In the genomic region with DNA sequence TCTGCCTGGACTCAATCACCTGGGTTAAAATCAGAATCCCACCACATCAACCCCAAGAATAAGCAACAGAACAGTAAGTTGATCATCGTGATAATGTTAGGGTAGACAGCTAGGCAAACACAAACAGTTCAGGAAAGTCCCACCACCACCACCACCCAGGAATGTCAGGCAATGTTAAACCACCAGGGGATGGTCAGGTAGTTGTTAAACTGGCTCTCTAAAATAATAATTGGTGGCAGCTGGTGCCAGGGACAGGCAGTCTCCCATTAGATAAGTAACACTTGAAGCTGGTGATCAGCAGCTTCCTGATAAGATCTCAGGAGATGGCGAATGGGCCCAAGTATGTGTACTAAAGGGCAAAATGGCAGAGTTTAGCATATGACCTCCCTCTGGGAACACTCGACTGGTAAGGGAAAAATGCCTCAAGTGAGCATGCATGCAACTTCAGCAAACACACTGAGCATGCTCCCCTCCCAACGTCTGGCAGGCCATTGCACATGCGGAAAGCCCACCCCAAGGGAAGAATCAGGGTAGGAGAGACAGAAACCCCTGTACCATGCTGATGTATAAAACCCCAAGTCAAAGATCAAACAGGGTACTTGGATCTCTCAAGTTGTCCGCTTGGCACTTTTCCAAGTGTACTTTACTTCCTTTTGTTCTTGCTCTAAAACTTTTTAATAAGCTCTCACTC, we compare ENCODE assay signal across 23 cellular contexts.
A peak's percentile ranks its signal among the peaks of the same experiment; 100 is the strongest.
DNase-seq lines count a peak whose midpoint lies in the region; ATAC-seq, FAIRE-seq and TF ChIP-seq lines count a peak whose summit lies in the region.
"Had no signal": no experiment of that assay in that cellular context is flagged by ENCODE, and none has a peak within 500 bp of the region (broad histone marks: within the 10 kb centered on the region; RNA-seq: fewer than 3 reads in every experiment).

No MANE protein-coding gene starts in this region.

- DNase-seq in DMS153 (lab: John Stamatoyannopoulos, UW) (peak; percentile 36), DMS153 treated with DMSO at 0.1 percent for 48 hours (lab: John Stamatoyannopoulos, UW; ENCODE audit: unreplicated experiment) (no peak), Calu3 (peak; percentile 17), K562 (ENCODE audit: extremely low read depth in 1 of 4, low spot score in 3 of 4) (no peak), NCI-H1436 treated with DMSO at 0.1 percent for 48 hours (lab: John Stamatoyannopoulos, UW) (no peak), type B pancreatic cell (ENCODE audit: extremely low spot score, unreplicated experiment) (no peak)
- DNase-seq: activated T-cell treated with anti-CD3 and anti-CD28 coated beads, Interleukin-2, amount 50 U/mL, for 48 hours; AML-193; effector memory CD8-positive, alpha-beta T cell; GOT3; Kasumi-1; mammary epithelial cell; NCI-H1092 treated with DMSO at 0.1 percent for 48 hours; NCI-H226; occipital lobe; retina; spleen; upper lobe of right lung had no signal

- 1% methylated on average over 6 of the region's 6 CpGs for WGBS in K562 (ENCODE audit: insufficient coverage, low coverage, missing lambda C conversion rate)

- intact Hi-C loops in Calu3 (cut with micrococcal nuclease; ENCODE audit: unreplicated experiment): no loop called here
- intact Hi-C loops in K562 (cut with micrococcal nuclease): no loop called here

- no peak for TF ChIP-seq RAD21 in K562 (CRISPR knock-in tag; conservative IDR thresholded peaks at IDR 0.05 in 1 of 2, IDR thresholded peaks at IDR 0.05 in 1 of 2)

- no peak for FAIRE-seq in K562 (lab: Jason Lieb, UNC)

- POLR2A ChIA-PET in K562 (lab: Yijun Ruan, JAX): no interaction called here

- TF ChIP-seq EP300 in K562 (IDR thresholded peaks at IDR 0.05; ENCODE audit: low read length): no peak

- ATAC-seq in HG03442 (IDR thresholded peaks at IDR 0.05; ENCODE audit: unreplicated experiment): peak; percentile 41
- ATAC-seq in K562: no peak
- no peak for ATAC-seq in GM19328 (IDR thresholded peaks at IDR 0.05; ENCODE audit: unreplicated experiment)
- ATAC-seq: activated CD4-positive, CD25-positive, alpha-beta regulatory T cell treated with anti-CD3 and anti-CD28 coated beads, Interleukin-2, amount 50 U/mL, for 24 hours; activated naive CD4-positive, alpha-beta T cell treated with anti-CD3 and anti-CD28 coated beads, Interleukin-2, amount 50 U/mL, for 72 hours; effector memory CD8-positive, alpha-beta T cell; upper lobe of right lung had no signal

- TF ChIP-seq CTCF in Calu3 (IDR thresholded peaks at IDR 0.05; ENCODE audit: unreplicated experiment): no peak
- no peak for TF ChIP-seq CTCF in K562 (IDR thresholded peaks at IDR 0.05 in 2 of 3, conservative IDR thresholded peaks at IDR 0.05 in 1 of 3; ENCODE audit: insufficient read depth in 2 of 3, low read depth in 1 of 3, low read length in 3 of 3)
- no peak for TF ChIP-seq CTCF in type B pancreatic cell (conservative IDR thresholded peaks at IDR 0.05)

- no peaks in the 10 kb centered on the region for H3K9me1 ChIP-seq in K562 (ENCODE audit: control insufficient read depth, insufficient read depth, low read length)

- no peaks in the 10 kb centered on the region for H3K79me2 ChIP-seq in K562 (ENCODE audit: control insufficient read depth, insufficient read depth, low read length)

- H3K27me3 ChIP-seq in K562 (ENCODE audit: control insufficient read depth in 2 of 2, insufficient read depth in 2 of 2, low read length in 2 of 2): peaks cover 2 to 5% of the 10 kb centered on the region in 2 experiments; a peak in 2 of 5 replicates
- H3K27me3 ChIP-seq: spleen, upper lobe of right lung had no signal

- no peak overlapping the region for H3K4me2 ChIP-seq in K562 (ENCODE audit: insufficient read depth, low read length)

- BruUV-seq in Calu3 (replicated peaks; lab: Mats Ljungman, UMichigan) (no TSS peak), K562 (replicated peaks; lab: Mats Ljungman, UMichigan) (no TSS peak)

- no peaks in the 10 kb centered on the region for H3K4me1 ChIP-seq in K562 (replicated peaks in 1 of 2; ENCODE audit: control insufficient read depth in 2 of 2, insufficient read depth in 2 of 2, low read length in 2 of 2)

- H3K27me3 Mint-ChIP-seq in Calu3 (ENCODE audit: unreplicated experiment): no peaks in the 10 kb centered on the region
- no peaks in the 10 kb centered on the region for H3K27me3 Mint-ChIP-seq in type B pancreatic cell
- H3K27me3 Mint-ChIP-seq: effector memory CD8-positive, alpha-beta T cell had no signal

- no peaks in the 10 kb centered on the region for H3K36me3 ChIP-seq in K562 (ENCODE audit: control insufficient read depth, insufficient read depth, low read length)
- H3K36me3 ChIP-seq: upper lobe of right lung had no signal

- H4K20me1 ChIP-seq in K562 (replicated peaks; ENCODE audit: control insufficient read depth, insufficient read depth, low read length): no peaks in the 10 kb centered on the region

- no peak for TF ChIP-seq POLR2A in K562 (conservative IDR thresholded peaks at IDR 0.05)

- CTCF ChIA-PET in Calu3 (lab: Charles Lee) (interaction anchor here (0.6 kb wide), 1 partner anchor 11 kb away, joined by 3 read pairs; no protein-coding TSS in a partner anchor), K562 (lab: Yijun Ruan, JAX; ENCODE audit: low intra/inter-chr PET ratio) (no interaction called here)

- H3K27ac ChIP-seq in K562 (ENCODE audit: extremely low read depth, low read depth, low read length): no peak overlapping the region
- H3K27ac ChIP-seq: 22Rv1, spleen, upper lobe of right lung had no signal

- peak overlapping the region; percentile 66 for H3K27ac Mint-ChIP-seq in Calu3 (ENCODE audit: unreplicated experiment)
- H3K27ac Mint-ChIP-seq in type B pancreatic cell: no peak overlapping the region
- H3K27ac Mint-ChIP-seq: activated naive CD4-positive, alpha-beta T cell treated with anti-CD3 and anti-CD28 coated beads, Interleukin-2, amount 50 U/mL, for 72 hours; effector memory CD8-positive, alpha-beta T cell had no signal

- H3K9me3 ChIP-seq in K562 (replicated peaks; ENCODE audit: control insufficient read depth, insufficient read depth, low read depth, low read length): no peaks in the 10 kb centered on the region
- H3K9me3 ChIP-seq: spleen, upper lobe of right lung had no signal

- no peak overlapping the region for H3K9ac ChIP-seq in K562 (ENCODE audit: insufficient read depth in 1 of 2, low read depth in 2 of 2, low read length in 2 of 2)

- H2AFZ ChIP-seq in K562 (ENCODE audit: low read depth, low read length): no peak overlapping the region

- no peak overlapping the region for H3K4me3 ChIP-seq in K562
- H3K4me3 ChIP-seq: spleen, upper lobe of right lung had no signal

- peaks cover 38% of the 10 kb centered on the region for H3K4me1 Mint-ChIP-seq in Calu3 (ENCODE audit: low read depth, unreplicated experiment)
- peaks cover 10% of the 10 kb centered on the region for H3K4me1 Mint-ChIP-seq in type B pancreatic cell (ENCODE audit: unreplicated experiment)

- H3K4me3 Mint-ChIP-seq in Calu3 (ENCODE audit: low read depth, unreplicated experiment) (no peak overlapping the region), type B pancreatic cell (no peak overlapping the region)
- H3K4me3 Mint-ChIP-seq: effector memory CD8-positive, alpha-beta T cell had no signal

- in situ Hi-C loops in K562 (cut with MboI): no loop called here

- H3K9me3 Mint-ChIP-seq in Calu3 (ENCODE audit: low read depth, unreplicated experiment): peaks cover 5% of the 10 kb centered on the region
- H3K9me3 Mint-ChIP-seq in type B pancreatic cell: peaks cover 13% of the 10 kb centered on the region
- H3K9me3 Mint-ChIP-seq: effector memory CD8-positive, alpha-beta T cell had no signal

- no peaks in the 10 kb centered on the region for H3K36me3 Mint-ChIP-seq in Calu3 (ENCODE audit: insufficient read depth, unreplicated experiment)
- no peaks in the 10 kb centered on the region for H3K36me3 Mint-ChIP-seq in type B pancreatic cell
- H3K36me3 Mint-ChIP-seq: activated naive CD4-positive, alpha-beta T cell treated with anti-CD3 and anti-CD28 coated beads, Interleukin-2, amount 50 U/mL, for 72 hours had no signal

TF ChIP-seq in K562, 482 proteins besides CTCF, POLR2A, EP300 and RAD21:
- TF ChIP-seq SNRNP70 (optimal IDR thresholded peaks at IDR 0.05; ENCODE audit: low read depth, low read length): no peak
- TF ChIP-seq KLF13 (tag; IDR thresholded peaks at IDR 0.05; ENCODE audit: borderline replicate concordance, low read depth): no peak
- no peak for TF ChIP-seq STAT5B (CRISPR knock-in tag; IDR thresholded peaks at IDR 0.05)
- peak; percentile 65 to 75 for TF ChIP-seq NRF1 (conservative IDR thresholded peaks at IDR 0.05 in 1 of 2, IDR thresholded peaks at IDR 0.05 in 1 of 2)
- TF ChIP-seq NFIC (IDR thresholded peaks at IDR 0.05): peak; percentile 62

Comparison
In these comparisons a context has a peak if more than half of its experiments do, and no peak if none do; other contexts are left out.
1. DNase-seq: peak in DMS153 (single experiment) and Calu3 (single experiment); none in DMS153 treated with DMSO at 0.1 percent for 48 hours (single experiment), K562 (0 of 4), NCI-H1436 treated with DMSO at 0.1 percent for 48 hours (single experiment) and type B pancreatic cell (single experiment).